ENCODE assay signal across 9 cellular contexts in the genomic region with DNA sequence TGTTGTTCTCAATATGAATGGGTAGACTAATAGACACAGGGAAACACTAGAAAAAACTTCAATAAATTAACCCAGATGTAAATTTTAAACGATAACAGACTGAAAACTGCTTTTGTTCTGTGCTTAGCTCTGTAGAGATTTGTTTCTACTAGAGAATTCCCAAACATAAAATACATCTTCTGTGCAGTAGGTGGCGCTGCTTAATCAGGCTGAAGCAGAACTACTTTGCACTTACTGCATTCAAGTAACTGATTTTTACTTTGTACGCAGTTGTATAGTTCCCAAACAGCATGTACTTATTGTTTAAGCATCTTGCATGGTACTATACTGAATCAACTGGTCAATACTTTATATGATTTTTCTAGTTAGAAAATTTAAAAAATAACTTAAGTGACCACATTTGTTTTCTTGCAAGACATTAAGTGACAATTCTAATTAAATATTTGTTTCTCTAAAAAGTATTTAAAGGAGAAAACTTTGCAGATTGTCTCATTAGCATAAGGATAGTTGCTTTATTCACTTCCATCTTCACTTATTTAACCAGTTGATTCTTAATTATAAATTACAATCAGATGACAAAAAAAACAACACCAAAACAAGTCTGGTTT.
A peak's percentile ranks its signal among the peaks of the same experiment; 100 is the strongest.
DNase-seq lines count a peak whose midpoint lies in the region; ATAC-seq and TF ChIP-seq lines count a peak whose summit lies in the region.
"Had no signal": no experiment of that assay in that cellular context is flagged by ENCODE, and none has a peak within 500 bp of the region (broad histone marks: within the 10 kb centered on the region; RNA-seq: fewer than 3 reads in every experiment).

No MANE protein-coding gene starts in this region.

- no peak overlapping the region for H3K27ac Mint-ChIP-seq in activated CD4-positive, alpha-beta T cell treated with anti-CD3 and anti-CD28 coated beads, Interleukin-2, amount 10 ng/mL, durations not matched to agents 7 days and 5 days
- H3K27ac Mint-ChIP-seq in stimulated activated naive B cell treated with anti-CD40 and anti-IgM and Interleukin-4, amounts not matched to agents 10 μg/mL and 1 μg/mL and 100 μg/mL, for 72 hours = no peak overlapping the region
- H3K27ac Mint-ChIP-seq: IgD-negative memory B cell had no signal

- no peaks in the 10 kb centered on the region for H3K4me1 ChIP-seq in effector memory CD4-positive, alpha-beta T cell (ENCODE audit: control insufficient read depth, insufficient read depth, low read length, poor library complexity, severe bottlenecking)

- no peak overlapping the region for H3K4me3 Mint-ChIP-seq in activated CD4-positive, alpha-beta T cell treated with anti-CD3 and anti-CD28 coated beads, Interleukin-2, amount 10 ng/mL, durations not matched to agents 7 days and 5 days
- H3K4me3 Mint-ChIP-seq in stimulated activated naive B cell treated with anti-CD40 and anti-IgM and Interleukin-4, amounts not matched to agents 10 μg/mL and 1 μg/mL and 100 μg/mL, for 72 hours = no peak overlapping the region
- H3K4me3 Mint-ChIP-seq: IgD-negative memory B cell had no signal

- DNase-seq in AG09319 (ENCODE audit: extremely low read depth, low read depth) = peak; percentile 44
- DNase-seq in NCI-H460 (ENCODE audit: extremely low read depth, low read depth) = peak; percentile 56
- DNase-seq in activated CD4-positive, alpha-beta T cell treated with anti-CD3 and anti-CD28 coated beads, Interleukin-2, amount 10 ng/mL, durations not matched to agents 7 days and 5 days = peak; percentile 77
- DNase-seq in effector memory CD4-positive, alpha-beta T cell = peak; percentile 4 to 46 (median 21)
- peak; percentile 76 for DNase-seq in midbrain (lab: John Stamatoyannopoulos, UW)
- DNase-seq in stimulated activated naive B cell treated with anti-CD40 and anti-IgM and Interleukin-4, amounts not matched to agents 10 μg/mL and 1 μg/mL and 100 μg/mL, for 72 hours = peak; percentile 13

- ATAC-seq in GM18511 (IDR thresholded peaks at IDR 0.05; ENCODE audit: unreplicated experiment) (peak; percentile 72), HG03060 (IDR thresholded peaks at IDR 0.05; ENCODE audit: low read depth, unreplicated experiment) (peak; percentile 66)
- ATAC-seq in stimulated activated naive B cell treated with anti-CD40 and anti-IgM and Interleukin-4, amounts not matched to agents 10 μg/mL and 1 μg/mL and 100 μg/mL, for 72 hours (replicated peaks) = peak; percentile 36 to 41

- H3K36me3 Mint-ChIP-seq in activated CD4-positive, alpha-beta T cell treated with anti-CD3 and anti-CD28 coated beads, Interleukin-2, amount 10 ng/mL, durations not matched to agents 7 days and 5 days (ENCODE audit: low read depth) = peaks cover 19% of the 10 kb centered on the region
- no peaks in the 10 kb centered on the region for H3K36me3 Mint-ChIP-seq in stimulated activated naive B cell treated with anti-CD40 and anti-IgM and Interleukin-4, amounts not matched to agents 10 μg/mL and 1 μg/mL and 100 μg/mL, for 72 hours
- H3K36me3 Mint-ChIP-seq: IgD-negative memory B cell had no signal

- peaks cover 30% of the 10 kb centered on the region for H3K4me1 Mint-ChIP-seq in activated CD4-positive, alpha-beta T cell treated with anti-CD3 and anti-CD28 coated beads, Interleukin-2, amount 10 ng/mL, durations not matched to agents 7 days and 5 days
- H3K4me1 Mint-ChIP-seq in stimulated activated naive B cell treated with anti-CD40 and anti-IgM and Interleukin-4, amounts not matched to agents 10 μg/mL and 1 μg/mL and 100 μg/mL, for 72 hours = no peaks in the 10 kb centered on the region
- H3K4me1 Mint-ChIP-seq: IgD-negative memory B cell had no signal

- no peaks in the 10 kb centered on the region for H3K9me3 Mint-ChIP-seq in activated CD4-positive, alpha-beta T cell treated with anti-CD3 and anti-CD28 coated beads, Interleukin-2, amount 10 ng/mL, durations not matched to agents 7 days and 5 days
- no peaks in the 10 kb centered on the region for H3K9me3 Mint-ChIP-seq in stimulated activated naive B cell treated with anti-CD40 and anti-IgM and Interleukin-4, amounts not matched to agents 10 μg/mL and 1 μg/mL and 100 μg/mL, for 72 hours
- H3K9me3 Mint-ChIP-seq: IgD-negative memory B cell had no signal

- CTCF ChIA-PET in activated CD4-positive, alpha-beta T cell treated with anti-CD3 and anti-CD28 coated beads, Interleukin-2, amount 10 ng/mL, durations not matched to agents 7 days and 5 days (lab: Charles Lee) = interaction anchor here (1.0 kb wide), 1 partner anchor 139 kb away, joined by 3 read pairs; no protein-coding TSS in a partner anchor

- no peak overlapping the region for H3K27ac ChIP-seq in effector memory CD4-positive, alpha-beta T cell (ENCODE audit: insufficient read depth, low read length, poor library complexity, severe bottlenecking)

- no peaks in the 10 kb centered on the region for H3K27me3 Mint-ChIP-seq in activated CD4-positive, alpha-beta T cell treated with anti-CD3 and anti-CD28 coated beads, Interleukin-2, amount 10 ng/mL, durations not matched to agents 7 days and 5 days
- H3K27me3 Mint-ChIP-seq in stimulated activated naive B cell treated with anti-CD40 and anti-IgM and Interleukin-4, amounts not matched to agents 10 μg/mL and 1 μg/mL and 100 μg/mL, for 72 hours = no peaks in the 10 kb centered on the region

- no peaks in the 10 kb centered on the region for H3K27me3 ChIP-seq in effector memory CD4-positive, alpha-beta T cell (replicated peaks; ENCODE audit: control insufficient read depth, insufficient read depth, low read length, poor library complexity, severe bottlenecking)

- TF ChIP-seq CTCF in AG09319 (IDR thresholded peaks at IDR 0.05; ENCODE audit: low read depth, low read length) = peak; percentile 78

- no peaks in the 10 kb centered on the region for H3K9me3 ChIP-seq in effector memory CD4-positive, alpha-beta T cell (ENCODE audit: control insufficient read depth, low read length)

- POLR2A ChIA-PET in activated CD4-positive, alpha-beta T cell treated with anti-CD3 and anti-CD28 coated beads, Interleukin-2, amount 10 ng/mL, durations not matched to agents 7 days and 5 days (lab: Charles Lee) = no interaction called here

- no peak overlapping the region for H3K4me3 ChIP-seq in effector memory CD4-positive, alpha-beta T cell (ENCODE audit: insufficient read depth, low read depth, low read length, poor library complexity, severe bottlenecking)

- H3K36me3 ChIP-seq in effector memory CD4-positive, alpha-beta T cell (ENCODE audit: control insufficient read depth, insufficient read depth, low read length) = peaks cover 31% of the 10 kb centered on the region

Comparison
In these comparisons a context has a peak if more than half of its experiments do, and no peak if none do; other contexts are left out.
1. DNase-seq: peak in every context shown above with its lines; median percentile 77 in activated CD4-positive, alpha-beta T cell treated with anti-CD3 and anti-CD28 coated beads, Interleukin-2, amount 10 ng/mL, durations not matched to agents 7 days and 5 days; 76 in midbrain; 56 in NCI-H460; 44 in AG09319; 21 in effector memory CD4-positive, alpha-beta T cell; 13 in stimulated activated naive B cell treated with anti-CD40 and anti-IgM and Interleukin-4, amounts not matched to agents 10 μg/mL and 1 μg/mL and 100 μg/mL, for 72 hours.